15 cellular contexts compared by ENCODE assay signal in the genomic region with DNA sequence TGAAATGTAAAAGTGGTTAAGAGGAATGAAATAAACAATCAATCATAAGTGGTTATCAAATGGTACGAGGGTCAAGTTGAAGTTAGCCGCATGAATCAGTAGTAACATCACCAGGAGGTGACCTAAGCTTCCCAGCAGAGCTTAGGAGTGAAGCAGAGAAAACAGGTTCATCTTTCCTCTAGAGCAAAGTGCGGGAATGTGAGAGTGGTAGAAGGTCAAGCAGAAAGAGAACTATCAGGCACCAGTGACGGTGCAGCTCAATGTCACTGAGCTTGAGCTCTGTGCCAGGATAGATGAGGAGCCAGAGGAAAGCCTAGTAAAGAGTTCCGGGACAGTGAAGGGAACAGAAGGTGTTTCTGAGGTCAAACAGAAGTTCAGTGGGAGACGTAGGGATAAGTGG.
"Had no signal": no experiment of that assay in that cellular context is flagged by ENCODE, and none has a peak within 500 bp of the region (broad histone marks: within the 10 kb centered on the region; RNA-seq: fewer than 3 reads in every experiment).

No MANE protein-coding gene starts in this region.

- DNase-seq: activated CD4-positive, alpha-beta T cell treated with anti-CD3 and anti-CD28 coated beads, Interleukin-2, amount 10 ng/mL, durations not matched to agents 7 days and 5 days; activated effector memory CD4-positive, alpha-beta T cell treated with Interleukin-2 at 50 U/mL for 16 hours; activated naive CD4-positive, alpha-beta T cell treated with anti-CD3 and anti-CD28 coated beads, Interleukin-2, amount 50 U/mL, for 16 hours; activated T-cell treated with anti-CD3 and anti-CD28 coated beads, Interleukin-2, amount 50 U/mL, for 4 hours; effector memory CD4-positive, alpha-beta T cell; esophagus squamous epithelium; retina; stimulated activated naive CD8-positive, alpha-beta T cell treated with anti-CD3 and anti-CD28 coated beads, Interleukin-15, amount 100 ng/mL, for 72 hours had no signal

- H3K9me3 ChIP-seq: ascending aorta, esophagus squamous epithelium, thoracic aorta had no signal

- FAIRE-seq: endothelial cell of umbilical vein, islet of Langerhans had no signal

- ATAC-seq: activated CD8-positive, alpha-beta T cell treated with anti-CD3 and anti-CD28 coated beads, Interleukin-2, amount 10 ng/mL, durations not matched to agents 7 days and 5 days; activated T-cell treated with anti-CD3 and anti-CD28 coated beads, Interleukin-2, amount 50 U/mL, for 4 hours; stimulated activated naive CD8-positive, alpha-beta T cell treated with anti-CD3 and anti-CD28 coated beads, Interleukin-15, amount 100 ng/mL, for 72 hours had no signal

- H3K4me3 ChIP-seq: ascending aorta, esophagus squamous epithelium, hepatocyte, lung, thoracic aorta had no signal

- H3K79me2 ChIP-seq: hepatocyte had no signal

- H3K4me2 ChIP-seq: hepatocyte had no signal

- H3K27ac ChIP-seq: ascending aorta, hepatocyte, thoracic aorta had no signal

- H3K27me3 ChIP-seq: ascending aorta, esophagus squamous epithelium, hepatocyte had no signal

- H3K36me3 ChIP-seq: ascending aorta, esophagus squamous epithelium, thoracic aorta had no signal

- H2AFZ ChIP-seq: hepatocyte had no signal
